Comparison of ENCODE assay signal across 30 cellular contexts in the genomic region with DNA sequence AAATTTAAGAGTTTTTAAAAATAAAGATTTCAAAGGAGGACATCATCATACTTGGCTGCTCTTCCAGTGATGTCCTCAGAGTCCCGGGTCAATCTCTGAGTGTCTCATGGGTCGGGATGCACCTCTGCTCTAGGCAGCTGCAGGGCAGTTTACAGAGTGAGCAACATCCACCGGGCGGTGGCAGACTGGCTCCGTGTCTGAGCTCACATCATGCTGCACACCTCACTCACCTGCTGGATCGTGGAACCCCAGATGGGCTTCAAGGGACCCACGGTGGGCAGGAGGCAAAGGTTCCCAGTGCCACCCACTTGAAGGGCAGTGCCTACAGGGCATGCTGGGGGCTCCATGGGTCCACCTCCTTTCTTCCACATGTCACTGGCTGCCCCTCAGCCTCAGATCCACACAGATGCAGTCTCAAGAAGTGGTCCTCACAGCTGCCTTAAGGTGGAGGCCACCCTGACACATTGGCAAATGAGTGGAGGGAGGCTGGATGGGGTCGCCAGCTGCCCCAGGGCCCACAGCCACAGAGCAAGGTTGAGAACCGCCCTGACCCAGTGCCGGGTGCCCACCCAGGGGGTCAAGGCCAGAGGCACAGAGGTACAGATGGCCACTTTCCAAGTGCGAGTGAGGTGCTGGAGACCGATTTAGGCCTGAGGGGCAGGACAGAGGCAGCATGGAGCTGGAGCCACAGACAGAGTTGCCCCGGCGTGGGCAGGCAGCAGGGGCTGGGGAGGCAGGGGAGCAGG. TPM values are rescaled to one million over a fixed set of nuclear protein-coding genes. Genes with fewer than 3 reads are reported as not detected.
DNase-seq lines count a peak whose midpoint lies in the region; ATAC-seq, FAIRE-seq and TF ChIP-seq lines count a peak whose summit lies in the region.
"Had no signal": no experiment of that assay in that cellular context is flagged by ENCODE, and none has a peak within 500 bp of the region (broad histone marks: within the 10 kb centered on the region; RNA-seq: fewer than 3 reads in every experiment).

No MANE protein-coding gene starts in this region.

- ATAC-seq in heart right ventricle (no peak), right cardiac atrium (no peak), pancreas (peak in 3 of 4 donors; percentile 19 to 58 (median 40)), GM23338 (no peak)
- ATAC-seq: activated CD4-positive, alpha-beta T cell treated with anti-CD3 and anti-CD28 coated beads for 36 hours; activated naive CD4-positive, alpha-beta T cell treated with anti-CD3 and anti-CD28 coated beads, Interleukin-2, amount 50 U/mL, for 72 hours; body of pancreas; naive thymus-derived CD4-positive, alpha-beta T cell had no signal

- H3K9me3 ChIP-seq in heart right ventricle (no peaks in the 10 kb centered on the region), right cardiac atrium (ENCODE audit: control insufficient read depth, low read length) (no peaks in the 10 kb centered on the region), endodermal cell (ENCODE audit: control insufficient read depth, low read length) (no peaks in the 10 kb centered on the region), pancreas (no peaks in the 10 kb centered on the region)
- H3K9me3 ChIP-seq: body of pancreas, ovary, upper lobe of left lung had no signal

- H3K27me3 Mint-ChIP-seq in endodermal cell (ENCODE audit: insufficient read depth), result no peaks in the 10 kb centered on the region
- peaks cover 44% of the 10 kb centered on the region for H3K27me3 Mint-ChIP-seq in GM23338 (ENCODE audit: insufficient read depth, low read depth, poor library complexity)
- H3K27me3 Mint-ChIP-seq in mesothelial cell of epicardium (ENCODE audit: low read depth), result no peaks in the 10 kb centered on the region
- H3K27me3 Mint-ChIP-seq: activated CD4-positive, alpha-beta T cell treated with anti-CD3 and anti-CD28 coated beads for 36 hours; CD4-positive, CD25-positive, alpha-beta regulatory T cell; memory B cell; naive thymus-derived CD4-positive, alpha-beta T cell had no signal

- no peak for FAIRE-seq in pancreas (lab: Jason Lieb, UNC)
- FAIRE-seq: H1 had no signal

- H2AFZ ChIP-seq in GM23338, result no peak overlapping the region

- intact Hi-C loops in heart right ventricle (cut with DNase I), result no loop called here
- intact Hi-C loops in right cardiac atrium (cut with DNase I), result no loop called here
- intact Hi-C loops in pancreas (cut with DNase I), result no loop called here

- H3K9ac ChIP-seq in endodermal cell (ENCODE audit: extremely low read depth, low read length, poor library complexity, severe bottlenecking), result no peak overlapping the region

- peaks cover 65% of the 10 kb centered on the region for H3K79me2 ChIP-seq in GM23338 (replicated peaks; ENCODE audit: insufficient read depth)

- TF ChIP-seq CTCF in heart right ventricle (IDR thresholded peaks at IDR 0.05), result no peak
- no peak for TF ChIP-seq CTCF in endodermal cell (conservative IDR thresholded peaks at IDR 0.05)
- TF ChIP-seq CTCF in pancreas (IDR thresholded peaks at IDR 0.05), result no peak
- no peak for TF ChIP-seq CTCF in GM23338 (conservative IDR thresholded peaks at IDR 0.05; ENCODE audit: low read depth in 2 of 2)
- no peak for TF ChIP-seq CTCF in mesothelial cell of epicardium (IDR thresholded peaks at IDR 0.05; ENCODE audit: unreplicated experiment)

- H3K36me3 Mint-ChIP-seq in endodermal cell (ENCODE audit: low read depth) (peaks cover 3% of the 10 kb centered on the region), GM23338 (ENCODE audit: low read depth) (no peaks in the 10 kb centered on the region; the same call in 2 of the 3 replicates), mesothelial cell of epicardium (no peaks in the 10 kb centered on the region)
- H3K36me3 Mint-ChIP-seq: activated naive CD4-positive, alpha-beta T cell treated with anti-CD3 and anti-CD28 coated beads, Interleukin-2, amount 50 U/mL, for 72 hours; CD4-positive, CD25-positive, alpha-beta regulatory T cell; naive thymus-derived CD4-positive, alpha-beta T cell had no signal

- 83 to 85% methylated on average over 14 of the region's 14 CpGs for whole genome bisulfite sequencing in heart right ventricle, 2 donors
- WGBS in right cardiac atrium, result 80% methylated on average over 14 of the region's 14 CpGs
- WGBS in endodermal cell (ENCODE audit: insufficient coverage in 1 of 2, insufficient read length in 1 of 2), 2 experiments, result 88 to 94% methylated on average over 14 of the region's 14 CpGs
- WGBS in pancreas, 2 donors, result 52 to 55% methylated on average over 14 of the region's 14 CpGs

- no peaks in the 10 kb centered on the region for H3K36me3 ChIP-seq in heart right ventricle
- no peaks in the 10 kb centered on the region for H3K36me3 ChIP-seq in endodermal cell (ENCODE audit: control insufficient read depth, insufficient read depth, low read length)
- H3K36me3 ChIP-seq in pancreas, result no peaks in the 10 kb centered on the region
- no peaks in the 10 kb centered on the region for H3K36me3 ChIP-seq in GM23338 (ENCODE audit: insufficient read depth)
- H3K36me3 ChIP-seq: ovary had no signal

- H3K9me3 Mint-ChIP-seq in endodermal cell (no peaks in the 10 kb centered on the region), GM23338 (no peaks in the 10 kb centered on the region; the same call in 2 of the 3 replicates), mesothelial cell of epicardium (no peaks in the 10 kb centered on the region)
- H3K9me3 Mint-ChIP-seq: activated naive CD4-positive, alpha-beta T cell treated with anti-CD3 and anti-CD28 coated beads, Interleukin-2, amount 50 U/mL, for 72 hours; activated T-helper 1 cell treated with anti-CD3 and anti-CD28 coated beads, Interleukin-12 subunit alpha, Interleukin-12 subunit beta, Interleukin-2, Interleukin-4 antibody, amounts not matched to agents 30 ng/mL and 10 ng/mL and 1 ng/mL, durations not matched to agents 14 hours and 24 hours and 36 hours; CD4-positive, CD25-positive, alpha-beta regulatory T cell; memory B cell; naive thymus-derived CD4-positive, alpha-beta T cell had no signal

- H3K27ac Mint-ChIP-seq in endodermal cell (no peak overlapping the region), GM23338 (no peak overlapping the region), mesothelial cell of epicardium (no peak overlapping the region)
- H3K27ac Mint-ChIP-seq: activated CD4-positive, alpha-beta T cell treated with anti-CD3 and anti-CD28 coated beads for 36 hours; activated naive CD4-positive, alpha-beta T cell treated with anti-CD3 and anti-CD28 coated beads, Interleukin-2, amount 50 U/mL, for 72 hours; activated T-helper 1 cell treated with anti-CD3 and anti-CD28 coated beads, Interleukin-12 subunit alpha, Interleukin-12 subunit beta, Interleukin-2, Interleukin-4 antibody, amounts not matched to agents 30 ng/mL and 10 ng/mL and 1 ng/mL, durations not matched to agents 14 hours and 24 hours and 36 hours; memory B cell; naive thymus-derived CD4-positive, alpha-beta T cell had no signal

- peaks cover 14% of the 10 kb centered on the region for H3K4me1 Mint-ChIP-seq in endodermal cell
- peaks cover 36% of the 10 kb centered on the region for H3K4me1 Mint-ChIP-seq in GM23338
- H3K4me1 Mint-ChIP-seq in mesothelial cell of epicardium, result peaks cover 18% of the 10 kb centered on the region
- H3K4me1 Mint-ChIP-seq: activated CD4-positive, alpha-beta T cell treated with anti-CD3 and anti-CD28 coated beads for 36 hours had no signal

- no peak overlapping the region for H3K4me2 ChIP-seq in GM23338

- no peaks in the 10 kb centered on the region for H3F3A ChIP-seq in GM23338 (replicated peaks; ENCODE audit: low read depth)

- no peaks in the 10 kb centered on the region for H3K27me3 ChIP-seq in heart right ventricle
- no peaks in the 10 kb centered on the region for H3K27me3 ChIP-seq in right cardiac atrium (ENCODE audit: control insufficient read depth, insufficient read depth)
- no peaks in the 10 kb centered on the region for H3K27me3 ChIP-seq in endodermal cell (ENCODE audit: control insufficient read depth, insufficient read depth, low read length, poor library complexity, severe bottlenecking)
- no peaks in the 10 kb centered on the region for H3K27me3 ChIP-seq in pancreas
- peaks cover 13% of the 10 kb centered on the region; the same call in 1 of the 2 replicates for H3K27me3 ChIP-seq in GM23338 (ENCODE audit: insufficient read depth)
- H3K27me3 ChIP-seq: body of pancreas, ovary, upper lobe of left lung had no signal

- DNase-seq in heart right ventricle (no peak), right cardiac atrium (no peak), endodermal cell (peak; percentile 36), pancreas (peak in 1 of 6 donors; percentile 16), activated T-cell treated with anti-CD3 and anti-CD28 coated beads for 4 hours (no peak), GM23338 (ENCODE audit: low spot score) (no peak), mesothelial cell of epicardium (ENCODE audit: low spot score in 2 of 2, unreplicated experiment in 2 of 2) (no peak), COLO668 (lab: John Stamatoyannopoulos, UW; ENCODE audit: unreplicated experiment) (no peak)
- DNase-seq: ACHN; activated CD4-positive, alpha-beta T cell treated with anti-CD3 and anti-CD28 coated beads for 36 hours; CD4-positive, CD25-positive, alpha-beta regulatory T cell; DMS53; foreskin fibroblast; GF-D8; hypothalamus; islet precursor cell; KG1; naive thymus-derived CD4-positive, alpha-beta T cell; NCI-H2227 treated with DMSO at 0.1 percent for 48 hours; NCI-H748 treated with DMSO at 0.1 percent for 48 hours; ovary; SIG-M5; stimulated activated CD4-positive, alpha-beta T cell treated with anti-CD3 and anti-CD28 coated beads, Interleukin-1b, Interleukin-23, amount 100 ng/mL, for 48 hours; stimulated activated naive CD4-positive, alpha-beta T cell had no signal

- H3K4me3 Mint-ChIP-seq in endodermal cell, result no peak overlapping the region
- H3K4me3 Mint-ChIP-seq in GM23338, result no peak overlapping the region
- no peak overlapping the region for H3K4me3 Mint-ChIP-seq in mesothelial cell of epicardium
- H3K4me3 Mint-ChIP-seq: activated CD4-positive, alpha-beta T cell treated with anti-CD3 and anti-CD28 coated beads for 36 hours; activated T-helper 1 cell treated with anti-CD3 and anti-CD28 coated beads, Interleukin-12 subunit alpha, Interleukin-12 subunit beta, Interleukin-2, Interleukin-4 antibody, amounts not matched to agents 30 ng/mL and 10 ng/mL and 1 ng/mL, durations not matched to agents 14 hours and 24 hours and 36 hours; CD4-positive, CD25-positive, alpha-beta regulatory T cell; memory B cell; naive thymus-derived CD4-positive, alpha-beta T cell had no signal

- H3K9me2 ChIP-seq in GM23338 (ENCODE audit: insufficient read depth), result no peaks in the 10 kb centered on the region

- H3K4me1 ChIP-seq in heart right ventricle (peaks cover 33 to 100% (median 82%) of the 10 kb centered on the region in 9 donors), right cardiac atrium (ENCODE audit: control insufficient read depth, insufficient read depth, low read length) (peaks cover 13% of the 10 kb centered on the region), endodermal cell (ENCODE audit: control insufficient read depth, insufficient read depth, low read length) (no peaks in the 10 kb centered on the region), pancreas (peaks cover 0 to 12% (median 6%) of the 10 kb centered on the region in 3 donors), GM23338 (ENCODE audit: insufficient read depth) (peaks cover 17% of the 10 kb centered on the region)

- H3K27ac ChIP-seq in heart right ventricle, result peak overlapping the region in 7 of 10 donors; percentile 32 to 71 (median 42)
- H3K27ac ChIP-seq in right cardiac atrium (ENCODE audit: low read length), result no peak overlapping the region
- no peak overlapping the region for H3K27ac ChIP-seq in endodermal cell (ENCODE audit: low read depth, low read length)
- peak overlapping the region in 1 of 4 donors; percentile 4 for H3K27ac ChIP-seq in pancreas
- H3K27ac ChIP-seq in GM23338 (ENCODE audit: low read depth), result no peak overlapping the region
- H3K27ac ChIP-seq: ovary had no signal

- H3K4me3 ChIP-seq in heart right ventricle (no peak overlapping the region), right cardiac atrium (ENCODE audit: low read length) (no peak overlapping the region), endodermal cell (ENCODE audit: low read length) (no peak overlapping the region), pancreas (no peak overlapping the region), GM23338 (no peak overlapping the region)
- H3K4me3 ChIP-seq: body of pancreas, ovary, upper lobe of left lung had no signal

- H4K20me1 ChIP-seq in GM23338 (replicated peaks; ENCODE audit: insufficient read depth), result peaks cover 33% of the 10 kb centered on the region

RNA-seq across cellular contexts. Expression of gene CYFIP1, which starts 25.2 kb away (rescaled TPM):
- 10 to 100 TPM; 17.6 to 56.6 (median 28.7) TPM for total RNA-seq in heart right ventricle
- 10 to 100 TPM; 12.4 to 23.6 TPM for polyA plus RNA-seq in heart right ventricle
- 10 to 100 TPM; 30.3 to 42.5 (median 36.3) TPM for total RNA-seq in right cardiac atrium
- polyA plus RNA-seq in right cardiac atrium, result 12.2 TPM
- 100 to 1,000 TPM; 134 to 139 TPM for total RNA-seq in endodermal cell
- polyA plus RNA-seq in endodermal cell (2013, experiment 1 of 2), result 81.2 TPM
- polyA plus RNA-seq in endodermal cell (2013, experiment 2 of 2), result 81.8 TPM
- total RNA-seq in pancreas, result 10 to 100 TPM; 51.7 to 99.1 (median 66.8) TPM
- 10 to 100 TPM; 21.3 to 29.0 TPM for polyA plus RNA-seq in pancreas
- 68.8 and 73.9 TPM in 2 replicates for total RNA-seq in GM23338 (2014; rRNA removed; shearing (Covaris generic))
- polyA plus RNA-seq in GM23338 (2016; fragmentation: Nextera tagmentation; extraction: Ambion mirVana), result 19.8 and 20.0 TPM in 2 replicates
- 98.3 to 111 TPM (median 105 TPM) in 3 replicates for total RNA-seq in mesothelial cell of epicardium

Comparison
In these comparisons a context has a peak if more than half of its experiments do, and no peak if none do; other contexts are left out.
1. H3K27ac ChIP-seq: peak in heart right ventricle (7 of 10); none in right cardiac atrium (single experiment), endodermal cell (single experiment) and GM23338 (single experiment).
2. ATAC-seq: peak in pancreas (3 of 4); none in heart right ventricle (0 of 8), right cardiac atrium (0 of 2) and GM23338 (single experiment).